ENCODE assay signal across 35 cellular contexts in genomic region chr14:74223016-74223415, GRCh38. TPM values are rescaled to one million over a fixed set of nuclear protein-coding genes. Genes with fewer than 3 reads are reported as not detected.
"Had no signal": no experiment of that assay in that cellular context is flagged by ENCODE, and none has a peak within 500 bp of the region (broad histone marks: within the 10 kb centered on the region; RNA-seq: fewer than 3 reads in every experiment).

No MANE protein-coding gene starts in this region.

- ATAC-seq: activated CD4-positive, alpha-beta T cell treated with anti-CD3 and anti-CD28 coated beads for 36 hours; activated naive CD4-positive, alpha-beta T cell treated with anti-CD3 and anti-CD28 coated beads, Interleukin-2, amount 50 U/mL, for 72 hours; activated T-cell treated with anti-CD3 and anti-CD28 coated beads, Interleukin-2, amount 50 U/mL, for 72 hours; gastroesophageal sphincter; T-helper 17 cell had no signal

- H3K27ac ChIP-seq: ascending aorta, breast epithelium, cardiac muscle cell, coronary artery, dorsolateral prefrontal cortex, epithelial cell of prostate, esophagus squamous epithelium, gastroesophageal sphincter had no signal

- H3K36me3 ChIP-seq: ascending aorta, breast epithelium, cardiac muscle cell, esophagus squamous epithelium, gastroesophageal sphincter had no signal

- H3K4me1 ChIP-seq: ascending aorta, breast epithelium had no signal

- H3K4me3 ChIP-seq: ascending aorta, breast epithelium, cardiac muscle cell, coronary artery, dorsolateral prefrontal cortex, esophagus squamous epithelium, gastroesophageal sphincter had no signal

- DNase-seq: activated CD4-positive, alpha-beta memory T cell treated with anti-CD3 and anti-CD28 coated beads, Interleukin-2, amount 10 ng/mL, durations not matched to agents 7 days and 5 days; activated CD4-positive, alpha-beta T cell treated with anti-CD3 and anti-CD28 coated beads for 36 hours; activated CD4-positive, alpha-beta T cell treated with anti-CD3 and anti-CD28 coated beads, Interleukin-2, amount 10 ng/mL, durations not matched to agents 24 days and 14 days; activated CD4-positive, alpha-beta T cell treated with anti-CD3 and anti-CD28 coated beads, Interleukin-2, amount 50 U/mL, for 4 hours; activated CD4-positive, CD25-positive, alpha-beta regulatory T cell; activated CD4-positive, CD25-positive, alpha-beta regulatory T cell treated with anti-CD3 and anti-CD28 coated beads, Interleukin-2, amount 50 U/mL, for 72 hours; activated CD8-positive, alpha-beta memory T cell treated with anti-CD3 and anti-CD28 coated beads, Interleukin-2, amount 50 U/mL, for 48 hours; activated gamma-delta T cell; activated naive CD4-positive, alpha-beta T cell; activated naive CD4-positive, alpha-beta T cell treated with anti-CD3 and anti-CD28 coated beads, Interleukin-2, amount 10 ng/mL, durations not matched to agents 7 days and 5 days; activated naive CD8-positive, alpha-beta T cell treated with anti-CD3 and anti-CD28 coated beads, Interleukin-2, amount 10 ng/mL, durations not matched to agents 7 days and 5 days; activated T-cell treated with anti-CD3 and anti-CD28 coated beads for 4 hours; activated T-cell treated with anti-CD3 and anti-CD28 coated beads, Interleukin-2, amount 50 U/mL, for 24 hours; activated T-cell treated with anti-CD3 and anti-CD28 coated beads, Interleukin-2, amount 50 U/mL, for 72 hours; central memory CD4-positive, alpha-beta T cell; cerebellar nuclear complex; dorsolateral prefrontal cortex; effector CD4-positive, alpha-beta T cell; esophagus squamous epithelium; foreskin melanocyte; head of caudate nucleus; T-helper 1 cell; T-helper 17 cell; T1000 had no signal

- H3K9me3 ChIP-seq: ascending aorta, breast epithelium, esophagus squamous epithelium, gastroesophageal sphincter had no signal

RNA-seq across cellular contexts. Expression of gene VSX2, which starts 16.2 kb away (rescaled TPM):
- total RNA-seq: activated CD4-positive, alpha-beta memory T cell treated with anti-CD3 and anti-CD28 coated beads, Interleukin-2, amount 10 ng/mL, durations not matched to agents 7 days and 5 days; activated CD4-positive, alpha-beta T cell treated with anti-CD3 and anti-CD28 coated beads for 36 hours; activated CD4-positive, alpha-beta T cell treated with anti-CD3 and anti-CD28 coated beads, Interleukin-2, amount 10 ng/mL, durations not matched to agents 24 days and 14 days; activated naive CD4-positive, alpha-beta T cell treated with anti-CD3 and anti-CD28 coated beads, Interleukin-2, amount 50 U/mL, for 72 hours; activated naive CD8-positive, alpha-beta T cell treated with anti-CD3 and anti-CD28 coated beads, Interleukin-2, amount 10 ng/mL, durations not matched to agents 7 days and 5 days; activated T-cell treated with anti-CD3 and anti-CD28 coated beads, Interleukin-2, amount 50 U/mL, for 72 hours; ascending aorta; breast epithelium; cardiac muscle cell; endothelial cell of umbilical vein; esophagus squamous epithelium; fibroblast of lung; fibroblast of villous mesenchyme; gastroesophageal sphincter; glomerular endothelial cell; T-helper 17 cell had no signal
